ENCODE assay signal across 11 cellular contexts in genomic region chr10:32954080-32954479, GRCh38. TPM values are rescaled to one million over a fixed set of nuclear protein-coding genes. Genes with fewer than 3 reads are reported as not detected.
DNase-seq lines count a peak whose midpoint lies in the region; ATAC-seq lines count a peak whose summit lies in the region.
"Had no signal": no experiment of that assay in that cellular context is flagged by ENCODE, and none has a peak within 500 bp of the region (broad histone marks: within the 10 kb centered on the region; RNA-seq: fewer than 3 reads in every experiment).

No MANE protein-coding gene starts in this region.

- H3K27ac ChIP-seq in right cardiac atrium (ENCODE audit: low read length), result peak overlapping the region; percentile 50
- H3K27ac ChIP-seq in subcutaneous abdominal adipose tissue (ENCODE audit: low read depth, low read length), result peak overlapping the region; percentile 98
- H3K27ac ChIP-seq: C4-2B had no signal

- H3K27me3 ChIP-seq in right cardiac atrium (ENCODE audit: control insufficient read depth, insufficient read depth) (no peaks in the 10 kb centered on the region), subcutaneous abdominal adipose tissue (ENCODE audit: control insufficient read depth in 5 of 5, insufficient read depth in 4 of 5, low read length in 5 of 5) (no peaks in the 10 kb centered on the region)
- H3K27me3 ChIP-seq: dorsolateral prefrontal cortex had no signal

- peak in 1 of 2 donors; percentile 10 for DNase-seq in activated T-cell treated with anti-CD3 and anti-CD28 coated beads, Interleukin-2, amount 50 U/mL, for 72 hours
- no peak for DNase-seq in activated T-cell treated with anti-CD3 and anti-CD28 coated beads, Interleukin-2, amount 50 U/mL, for 1 hour
- DNase-seq in activated T-helper 2 cell treated with anti-CD3 and anti-CD28 coated beads, Interferon-gamma antibody, Interleukin-2, Interleukin-4, amounts not matched to agents 10 μg/mL and 5 μg/mL and 100 μg/mL, durations not matched to agents 14 hours and 24 hours and 36 hours (ENCODE audit: low spot score), result no peak
- DNase-seq in right cardiac atrium (no peak), NCI-H1048 (lab: John Stamatoyannopoulos, UW) (no peak), NCI-H1417 (lab: John Stamatoyannopoulos, UW) (no peak)
- no peak for DNase-seq in activated CD4-positive, alpha-beta T cell treated with anti-CD3 and anti-CD28 coated beads for 1 hour
- DNase-seq: dorsolateral prefrontal cortex, NCI-H2029 treated with DMSO at 0.1 percent for 48 hours had no signal

- H3K27me3 Mint-ChIP-seq in activated T-cell treated with anti-CD3 and anti-CD28 coated beads, Interleukin-2, amount 50 U/mL, for 72 hours (ENCODE audit: low read depth), result no peaks in the 10 kb centered on the region
- H3K27me3 Mint-ChIP-seq in activated T-helper 2 cell treated with anti-CD3 and anti-CD28 coated beads, Interferon-gamma antibody, Interleukin-2, Interleukin-4, amounts not matched to agents 10 μg/mL and 5 μg/mL and 100 μg/mL, durations not matched to agents 14 hours and 24 hours and 36 hours (ENCODE audit: low read depth), result no peaks in the 10 kb centered on the region

- H3K9me3 ChIP-seq in right cardiac atrium (ENCODE audit: control insufficient read depth, low read length) (no peaks in the 10 kb centered on the region), subcutaneous abdominal adipose tissue (ENCODE audit: control insufficient read depth in 5 of 5, low read length in 5 of 5) (no peaks in the 10 kb centered on the region)

- ATAC-seq in activated T-cell treated with anti-CD3 and anti-CD28 coated beads, Interleukin-2, amount 50 U/mL, for 72 hours (replicated peaks in 1 of 2), result no peak
- ATAC-seq in right cardiac atrium, result no peak

- intact Hi-C loops in activated T-helper 2 cell treated with anti-CD3 and anti-CD28 coated beads, Interferon-gamma antibody, Interleukin-2, Interleukin-4, amounts not matched to agents 10 μg/mL and 5 μg/mL and 100 μg/mL, durations not matched to agents 14 hours and 24 hours and 36 hours (cut with micrococcal nuclease), result no loop called here
- intact Hi-C loops in right cardiac atrium (cut with DNase I), result no loop called here

- no peaks in the 10 kb centered on the region for H3K36me3 Mint-ChIP-seq in activated T-cell treated with anti-CD3 and anti-CD28 coated beads, Interleukin-2, amount 50 U/mL, for 72 hours (ENCODE audit: insufficient read depth in 2 of 2)
- H3K36me3 Mint-ChIP-seq in activated T-helper 2 cell treated with anti-CD3 and anti-CD28 coated beads, Interferon-gamma antibody, Interleukin-2, Interleukin-4, amounts not matched to agents 10 μg/mL and 5 μg/mL and 100 μg/mL, durations not matched to agents 14 hours and 24 hours and 36 hours (ENCODE audit: low read depth), result peaks cover 14% of the 10 kb centered on the region

- no peak overlapping the region for H3K4me3 ChIP-seq in right cardiac atrium (ENCODE audit: low read length)
- H3K4me3 ChIP-seq in subcutaneous abdominal adipose tissue (ENCODE audit: low read depth in 1 of 5, low read length in 5 of 5), result peak overlapping the region in 3 of 5 donors; percentile 6 to 32 (median 15)

- H3K27ac Mint-ChIP-seq in activated T-cell treated with anti-CD3 and anti-CD28 coated beads, Interleukin-2, amount 50 U/mL, for 72 hours, result peak overlapping the region; percentile 80
- no peak overlapping the region for H3K27ac Mint-ChIP-seq in activated T-helper 2 cell treated with anti-CD3 and anti-CD28 coated beads, Interferon-gamma antibody, Interleukin-2, Interleukin-4, amounts not matched to agents 10 μg/mL and 5 μg/mL and 100 μg/mL, durations not matched to agents 14 hours and 24 hours and 36 hours

- H3K4me1 ChIP-seq in right cardiac atrium (ENCODE audit: control insufficient read depth, insufficient read depth, low read length), result no peaks in the 10 kb centered on the region
- peaks cover 0 to 66% (median 65%) of the 10 kb centered on the region in 5 donors for H3K4me1 ChIP-seq in subcutaneous abdominal adipose tissue (ENCODE audit: control insufficient read depth in 5 of 5, insufficient read depth in 5 of 5, low read length in 5 of 5)

- H3K9me3 Mint-ChIP-seq in activated T-cell treated with anti-CD3 and anti-CD28 coated beads, Interleukin-2, amount 50 U/mL, for 72 hours, result no peaks in the 10 kb centered on the region
- no peaks in the 10 kb centered on the region for H3K9me3 Mint-ChIP-seq in activated T-helper 2 cell treated with anti-CD3 and anti-CD28 coated beads, Interferon-gamma antibody, Interleukin-2, Interleukin-4, amounts not matched to agents 10 μg/mL and 5 μg/mL and 100 μg/mL, durations not matched to agents 14 hours and 24 hours and 36 hours

- H3K4me3 Mint-ChIP-seq in activated T-cell treated with anti-CD3 and anti-CD28 coated beads, Interleukin-2, amount 50 U/mL, for 72 hours, result peak overlapping the region; percentile 67 to 74
- H3K4me3 Mint-ChIP-seq in activated T-helper 2 cell treated with anti-CD3 and anti-CD28 coated beads, Interferon-gamma antibody, Interleukin-2, Interleukin-4, amounts not matched to agents 10 μg/mL and 5 μg/mL and 100 μg/mL, durations not matched to agents 14 hours and 24 hours and 36 hours (ENCODE audit: low read depth), result peak overlapping the region; percentile 19

- H3K9ac ChIP-seq in subcutaneous abdominal adipose tissue (ENCODE audit: low read length in 5 of 5), result peak overlapping the region in 2 of 5 donors; percentile 26 to 99

- peaks cover 64% of the 10 kb centered on the region for H3K4me1 Mint-ChIP-seq in activated T-cell treated with anti-CD3 and anti-CD28 coated beads, Interleukin-2, amount 50 U/mL, for 72 hours (ENCODE audit: low read depth)
- H3K4me1 Mint-ChIP-seq in activated T-helper 2 cell treated with anti-CD3 and anti-CD28 coated beads, Interferon-gamma antibody, Interleukin-2, Interleukin-4, amounts not matched to agents 10 μg/mL and 5 μg/mL and 100 μg/mL, durations not matched to agents 14 hours and 24 hours and 36 hours (ENCODE audit: low read depth), result peaks cover 53% of the 10 kb centered on the region

- H3K36me3 ChIP-seq in subcutaneous abdominal adipose tissue (ENCODE audit: control insufficient read depth in 5 of 5, insufficient read depth in 5 of 5, low read length in 5 of 5), result no peaks in the 10 kb centered on the region

RNA-seq across cellular contexts. Expression of gene ITGB1, which starts 4.0 kb away (rescaled TPM):
- 10 to 100 TPM; 52.3 to 91.2 TPM for total RNA-seq in activated T-cell treated with anti-CD3 and anti-CD28 coated beads, Interleukin-2, amount 50 U/mL, for 72 hours
- 77.8 and 78.7 TPM in 2 replicates for total RNA-seq in activated T-helper 2 cell treated with anti-CD3 and anti-CD28 coated beads, Interferon-gamma antibody, Interleukin-2, Interleukin-4, amounts not matched to agents 10 μg/mL and 5 μg/mL and 100 μg/mL, durations not matched to agents 14 hours and 24 hours and 36 hours
- 100 to 1,000 TPM; 453 to 583 (median 494) TPM for total RNA-seq in right cardiac atrium
- polyA plus RNA-seq in right cardiac atrium, result 259 TPM
